Comparison of ENCODE assay signal across 30 cellular contexts in genomic region chr12:13734753-13735152, GRCh38.
"Had no signal": no experiment of that assay in that cellular context is flagged by ENCODE, and none has a peak within 500 bp of the region (broad histone marks: within the 10 kb centered on the region; RNA-seq: fewer than 3 reads in every experiment).

No MANE protein-coding gene starts in this region.

- H3K27ac ChIP-seq: hepatocyte, left lung, lower lobe of right lung, pancreas, prostate gland, skin epidermis, stomach, testis, thyroid gland, transverse colon, upper lobe of left lung, vagina had no signal

- H3K9me3 Mint-ChIP-seq: nephron; stimulated activated naive B cell treated with anti-CD40 and anti-IgM and Interleukin-4, amounts not matched to agents 10 μg/mL and 1 μg/mL and 100 μg/mL, for 72 hours had no signal

- H3K4me3 Mint-ChIP-seq: naive thymus-derived CD8-positive, alpha-beta T cell; nephron; neural crest cell; stimulated activated naive B cell treated with anti-CD40 and anti-IgM and Interleukin-4, amounts not matched to agents 10 μg/mL and 1 μg/mL and 100 μg/mL, for 72 hours had no signal

- H3K36me3 ChIP-seq: left lung, lower lobe of right lung, pancreas, prostate gland, stomach, thyroid gland, transverse colon, upper lobe of left lung, vagina had no signal

- H3K4me3 ChIP-seq: hepatocyte, left lung, lower lobe of right lung, pancreas, prostate gland, skin epidermis, stomach, testis, thyroid gland, transverse colon, upper lobe of left lung, vagina had no signal

- H3K36me3 Mint-ChIP-seq: naive thymus-derived CD8-positive, alpha-beta T cell; stimulated activated naive B cell treated with anti-CD40 and anti-IgM and Interleukin-4, amounts not matched to agents 10 μg/mL and 1 μg/mL and 100 μg/mL, for 72 hours had no signal

- H3K9me3 ChIP-seq: left lung, lower lobe of right lung, pancreas, prostate gland, stomach, testis, thyroid gland, transverse colon, upper lobe of left lung, vagina had no signal

- FAIRE-seq: pancreas had no signal

- H3K79me2 ChIP-seq: hepatocyte had no signal

- H2AFZ ChIP-seq: hepatocyte had no signal

- ATAC-seq: left cardiac atrium; left lung; lower lobe of right lung; naive thymus-derived CD8-positive, alpha-beta T cell; pancreas; right cardiac atrium; sciatic nerve; stimulated activated naive B cell treated with anti-CD40 and anti-IgM and Interleukin-4, amounts not matched to agents 10 μg/mL and 1 μg/mL and 100 μg/mL, for 72 hours; stimulated activated naive CD8-positive, alpha-beta T cell treated with anti-CD3 and anti-CD28 coated beads, Interleukin-15, Interleukin-2, amounts not matched to agents 100 U/mL and 50 U/mL, for 24 hours had no signal

- H3K4me1 ChIP-seq: left lung, lower lobe of right lung, pancreas, prostate gland, testis, thyroid gland, upper lobe of left lung, vagina had no signal

- DNase-seq: islet precursor cell; left cardiac atrium; left lung; lower lobe of right lung; mesendoderm; midbrain; naive thymus-derived CD8-positive, alpha-beta T cell; nucleus accumbens; pancreas; posterior cingulate gyrus; retina; right cardiac atrium; stimulated activated CD4-positive, alpha-beta T cell treated with anti-CD3 and anti-CD28 coated beads, Interleukin-12 subunit alpha, Interleukin-12 subunit beta, amount 100 ng/mL, for 4 hours; stimulated activated CD4-positive, alpha-beta T cell treated with anti-CD3 and anti-CD28 coated beads, Interleukin-15, amount 100 ng/mL, for 24 hours; stimulated activated CD4-positive, alpha-beta T cell treated with anti-CD3 and anti-CD28 coated beads, Interleukin-2, amount 100 ng/mL, for 24 hours; stimulated activated CD4-positive, alpha-beta T cell treated with anti-CD3 and anti-CD28 coated beads, Interleukin-4, amount 100 ng/mL, for 1 hour; stimulated activated naive B cell treated with anti-CD40 and anti-IgM and Interleukin-4, amounts not matched to agents 10 μg/mL and 1 μg/mL and 100 μg/mL, for 72 hours; stimulated activated naive CD8-positive, alpha-beta T cell treated with anti-CD3 and anti-CD28 coated beads, Interleukin-15, Interleukin-2, amounts not matched to agents 100 U/mL and 50 U/mL, for 24 hours; stomach; testis; thyroid gland; transverse colon; upper lobe of left lung had no signal

- H3K4me1 Mint-ChIP-seq: nephron had no signal

- H3K27ac Mint-ChIP-seq: naive thymus-derived CD8-positive, alpha-beta T cell; nephron; stimulated activated naive B cell treated with anti-CD40 and anti-IgM and Interleukin-4, amounts not matched to agents 10 μg/mL and 1 μg/mL and 100 μg/mL, for 72 hours had no signal

- H3K27me3 ChIP-seq: hepatocyte, left lung, pancreas, stomach, testis, thyroid gland, transverse colon, upper lobe of left lung, vagina had no signal

- H3K4me2 ChIP-seq: hepatocyte had no signal
